11 cellular contexts compared by ENCODE assay signal in genomic region chr1:28173151-28173979, GRCh38. TPM values are rescaled to one million over a fixed set of nuclear protein-coding genes. Genes with fewer than 3 reads are reported as not detected.
DNase-seq lines count a peak whose midpoint lies in the region; ATAC-seq and TF ChIP-seq lines count a peak whose summit lies in the region.
"Had no signal": no experiment of that assay in that cellular context is flagged by ENCODE, and none has a peak within 500 bp of the region (broad histone marks: within the 10 kb centered on the region; RNA-seq: fewer than 3 reads in every experiment).

No MANE protein-coding gene starts in this region.

- peaks cover 49% of the 10 kb centered on the region for H3K4me1 Mint-ChIP-seq in activated naive CD8-positive, alpha-beta T cell treated with anti-CD3 and anti-CD28 coated beads, Interleukin-2, amount 10 ng/mL, durations not matched to agents 7 days and 5 days
- peaks cover 37% of the 10 kb centered on the region for H3K4me1 Mint-ChIP-seq in activated naive CD8-positive, alpha-beta T cell treated with anti-CD3 and anti-CD28 coated beads for 36 hours

- no peak for TF ChIP-seq POLR2A in upper lobe of left lung (IDR thresholded peaks at IDR 0.05)

- no peaks in the 10 kb centered on the region for H3K9me3 Mint-ChIP-seq in activated naive CD8-positive, alpha-beta T cell treated with anti-CD3 and anti-CD28 coated beads, Interleukin-2, amount 10 ng/mL, durations not matched to agents 7 days and 5 days
- H3K9me3 Mint-ChIP-seq in activated naive CD8-positive, alpha-beta T cell treated with anti-CD3 and anti-CD28 coated beads for 36 hours = no peaks in the 10 kb centered on the region
- H3K9me3 Mint-ChIP-seq: activated T-helper 1 cell treated with anti-CD3 and anti-CD28 coated beads, Interleukin-12 subunit alpha, Interleukin-12 subunit beta, Interleukin-2, Interleukin-4 antibody, amounts not matched to agents 30 ng/mL and 10 ng/mL and 1 ng/mL, durations not matched to agents 14 hours and 24 hours and 36 hours had no signal

- no peak for DNase-seq in activated naive CD8-positive, alpha-beta T cell treated with anti-CD3 and anti-CD28 coated beads, Interleukin-2, amount 10 ng/mL, durations not matched to agents 7 days and 5 days
- DNase-seq in activated naive CD8-positive, alpha-beta T cell treated with anti-CD3 and anti-CD28 coated beads for 36 hours = no peak
- DNase-seq in ascending aorta (ENCODE audit: low spot score in 2 of 2) = no peak
- peak; percentile 22 for DNase-seq in lower lobe of right lung
- peak in 1 of 2 donors; percentile 39 for DNase-seq in upper lobe of left lung
- no peak for DNase-seq in stimulated activated CD4-positive, alpha-beta T cell treated with anti-CD3 and anti-CD28 coated beads, Interleukin-4, amount 100 ng/mL, for 24 hours
- no peak for DNase-seq in middle frontal gyrus (ENCODE audit: extremely low spot score, low spot score)
- DNase-seq: foreskin melanocyte, NCI-H526 had no signal

- peaks cover 35% of the 10 kb centered on the region for H3K27me3 Mint-ChIP-seq in activated naive CD8-positive, alpha-beta T cell treated with anti-CD3 and anti-CD28 coated beads, Interleukin-2, amount 10 ng/mL, durations not matched to agents 7 days and 5 days
- peaks cover 53% of the 10 kb centered on the region for H3K27me3 Mint-ChIP-seq in activated naive CD8-positive, alpha-beta T cell treated with anti-CD3 and anti-CD28 coated beads for 36 hours

- H3K9me3 ChIP-seq in ascending aorta (no peaks in the 10 kb centered on the region), lower lobe of right lung (no peaks in the 10 kb centered on the region), upper lobe of left lung (no peaks in the 10 kb centered on the region)

- H3K4me3 ChIP-seq in ascending aorta = no peak overlapping the region
- peak overlapping the region; percentile 48 for H3K4me3 ChIP-seq in lower lobe of right lung
- H3K4me3 ChIP-seq in upper lobe of left lung = peak overlapping the region in 2 of 4 donors; percentile 25 to 49

- POLR2A ChIA-PET in activated naive CD8-positive, alpha-beta T cell treated with anti-CD3 and anti-CD28 coated beads, Interleukin-2, amount 10 ng/mL, durations not matched to agents 7 days and 5 days (lab: Charles Lee) = interaction anchor here (0.7 kb wide), 1 partner anchor 69 kb away, joined by 4 read pairs; no protein-coding TSS in a partner anchor

- H3K27ac Mint-ChIP-seq in activated naive CD8-positive, alpha-beta T cell treated with anti-CD3 and anti-CD28 coated beads, Interleukin-2, amount 10 ng/mL, durations not matched to agents 7 days and 5 days = peak overlapping the region; percentile 44
- no peak overlapping the region for H3K27ac Mint-ChIP-seq in activated naive CD8-positive, alpha-beta T cell treated with anti-CD3 and anti-CD28 coated beads for 36 hours

- no peak for TF ChIP-seq EP300 in upper lobe of left lung (IDR thresholded peaks at IDR 0.05)

- TF ChIP-seq CTCF in ascending aorta (IDR thresholded peaks at IDR 0.05) = no peak
- TF ChIP-seq CTCF in lower lobe of right lung (IDR thresholded peaks at IDR 0.05) = no peak
- no peak for TF ChIP-seq CTCF in upper lobe of left lung (IDR thresholded peaks at IDR 0.05)

- intact Hi-C loops in ascending aorta (cut with DNase I) (no loop called here), lower lobe of right lung (cut with DNase I) (no loop called here)

- WGBS in upper lobe of left lung, 2 donors = 53 to 61% methylated on average over 8 to 11 of the region's 11 CpGs

- peak overlapping the region; percentile 3 for H3K4me3 Mint-ChIP-seq in activated naive CD8-positive, alpha-beta T cell treated with anti-CD3 and anti-CD28 coated beads, Interleukin-2, amount 10 ng/mL, durations not matched to agents 7 days and 5 days
- H3K4me3 Mint-ChIP-seq in activated naive CD8-positive, alpha-beta T cell treated with anti-CD3 and anti-CD28 coated beads for 36 hours = no peak overlapping the region

- H3K36me3 ChIP-seq in ascending aorta (no peaks in the 10 kb centered on the region), lower lobe of right lung (no peaks in the 10 kb centered on the region), upper lobe of left lung (no peaks in the 10 kb centered on the region)

- H3K27me3 ChIP-seq in ascending aorta (no peaks in the 10 kb centered on the region), lower lobe of right lung (ENCODE audit: low read depth) (no peaks in the 10 kb centered on the region), upper lobe of left lung (no peaks in the 10 kb centered on the region)

- H3K36me3 Mint-ChIP-seq in activated naive CD8-positive, alpha-beta T cell treated with anti-CD3 and anti-CD28 coated beads, Interleukin-2, amount 10 ng/mL, durations not matched to agents 7 days and 5 days = peaks cover under 1% of the 10 kb centered on the region
- H3K36me3 Mint-ChIP-seq in activated naive CD8-positive, alpha-beta T cell treated with anti-CD3 and anti-CD28 coated beads for 36 hours = no peaks in the 10 kb centered on the region

- no peak for ATAC-seq in activated naive CD8-positive, alpha-beta T cell treated with anti-CD3 and anti-CD28 coated beads, Interleukin-2, amount 10 ng/mL, durations not matched to agents 7 days and 5 days (ENCODE audit: low read depth)
- ATAC-seq in lower lobe of right lung = no peak
- ATAC-seq in upper lobe of left lung (ENCODE audit: low FRiP score in 2 of 2) = no peak
- ATAC-seq in GM21723 (IDR thresholded peaks at IDR 0.05; ENCODE audit: unreplicated experiment) = no peak

- no peaks in the 10 kb centered on the region for H3K4me1 ChIP-seq in ascending aorta
- H3K4me1 ChIP-seq in lower lobe of right lung = peaks cover 56% of the 10 kb centered on the region
- peaks cover 30 to 44% (median 39%) of the 10 kb centered on the region in 4 donors for H3K4me1 ChIP-seq in upper lobe of left lung

- H3K27ac ChIP-seq in ascending aorta = peak overlapping the region; percentile 27 to 34
- H3K27ac ChIP-seq in lower lobe of right lung = peak overlapping the region; percentile 68
- H3K27ac ChIP-seq in upper lobe of left lung = peak overlapping the region; percentile 54 to 88 (median 81)

RNA-seq across cellular contexts. Expression of gene PTAFR, which starts 3.1 kb away (rescaled TPM):
- 1 to 10 TPM in 1 of 2 experiments, under 1 TPM in 1; 0.99 to 1.1 TPM for total RNA-seq in activated naive CD8-positive, alpha-beta T cell treated with anti-CD3 and anti-CD28 coated beads, Interleukin-2, amount 10 ng/mL, durations not matched to agents 7 days and 5 days
- total RNA-seq in activated naive CD8-positive, alpha-beta T cell treated with anti-CD3 and anti-CD28 coated beads for 36 hours = under 1 TPM; 0.22 to 0.29 TPM
- 13.1 TPM for total RNA-seq in ascending aorta
- total RNA-seq in lower lobe of right lung = 52.8 TPM
- total RNA-seq in upper lobe of left lung = 10 to 100 TPM; 10.5 to 42.3 (median 22.0) TPM

RNA-seq across cellular contexts. Expression of gene DNAJC8, which starts 59.5 kb away (rescaled TPM):
- total RNA-seq in activated naive CD8-positive, alpha-beta T cell treated with anti-CD3 and anti-CD28 coated beads, Interleukin-2, amount 10 ng/mL, durations not matched to agents 7 days and 5 days = 100 to 1,000 TPM; 106 TPM
- 100 to 1,000 TPM; 109 to 121 TPM for total RNA-seq in activated naive CD8-positive, alpha-beta T cell treated with anti-CD3 and anti-CD28 coated beads for 36 hours
- total RNA-seq in ascending aorta = 65.2 TPM
- 68.9 TPM for total RNA-seq in lower lobe of right lung
- 100 to 1,000 TPM in 2 of 6 donors, 10 to 100 TPM in 4; 50.0 to 107 (median 73.5) TPM for total RNA-seq in upper lobe of left lung

Comparison
In these comparisons a context has a peak if more than half of its experiments do, and no peak if none do; other contexts are left out.
1. H3K27ac ChIP-seq: peak in every context shown above with its lines; median percentile 81 in upper lobe of left lung; 68 in lower lobe of right lung; 30 in ascending aorta.